ENCODE assay signal across 14 cellular contexts in the genomic region with DNA sequence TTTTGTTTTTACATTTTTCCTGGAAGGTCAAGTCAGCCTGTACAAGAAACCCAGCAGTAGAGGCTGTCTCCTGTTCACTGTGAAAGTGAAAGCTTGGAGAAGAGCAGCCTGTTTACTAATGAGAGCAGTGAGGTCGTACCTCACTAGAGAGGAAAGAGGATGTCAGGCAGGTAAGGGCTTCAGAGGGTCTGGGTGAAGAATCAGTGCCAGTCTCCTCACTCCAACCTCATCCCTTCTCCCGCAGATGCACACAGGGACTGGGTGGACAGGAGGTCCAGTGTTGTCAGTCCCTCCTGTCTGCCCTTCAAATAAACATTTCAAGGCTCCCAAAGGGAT.
DNase-seq lines count a peak whose midpoint lies in the region; ATAC-seq, FAIRE-seq and TF ChIP-seq lines count a peak whose summit lies in the region.
"Had no signal": no experiment of that assay in that cellular context is flagged by ENCODE, and none has a peak within 500 bp of the region (broad histone marks: within the 10 kb centered on the region; RNA-seq: fewer than 3 reads in every experiment).

No MANE protein-coding gene starts in this region.

- TF ChIP-seq CTCF in keratinocyte (optimal IDR thresholded peaks at IDR 0.05 in 1 of 3, IDR thresholded peaks at IDR 0.05 in 1 of 3, conservative IDR thresholded peaks at IDR 0.05 in 1 of 3; ENCODE audit: extremely low read depth in 1 of 3, insufficient read depth in 2 of 3, low read length in 3 of 3) (no peak), chondrocyte (IDR thresholded peaks at IDR 0.05) (no peak)

- H3K27ac ChIP-seq in keratinocyte (ENCODE audit: control insufficient read depth, insufficient read depth, low read length): no peak overlapping the region

- H3K4me1 ChIP-seq in keratinocyte (ENCODE audit: control insufficient read depth, extremely low read depth, insufficient read depth, low read length): peaks cover 4% of the 10 kb centered on the region

- no peaks in the 10 kb centered on the region for H3K9me1 ChIP-seq in keratinocyte (ENCODE audit: control insufficient read depth, extremely low read depth, insufficient read depth, low read length)

- H4K20me1 ChIP-seq in keratinocyte (ENCODE audit: control insufficient read depth, extremely low read depth, insufficient read depth, low read length): no peaks in the 10 kb centered on the region

- H3K27ac Mint-ChIP-seq in T-cell (peak overlapping the region; percentile 90 to 96), chondrocyte (ENCODE audit: unreplicated experiment) (no peak overlapping the region)

- H3K36me3 ChIP-seq in keratinocyte (ENCODE audit: control insufficient read depth in 2 of 2, extremely low read depth in 1 of 2, insufficient read depth in 2 of 2, low read length in 2 of 2): no peaks in the 10 kb centered on the region

- H3K4me2 ChIP-seq in keratinocyte (ENCODE audit: control insufficient read depth, extremely low read depth, insufficient read depth, low read depth, low read length): peak overlapping the region; percentile 57
- H3K4me2 ChIP-seq: smooth muscle cell had no signal

- CTCF ChIA-PET in T-cell (lab: Charles Lee): interaction anchor here (0.6 kb wide), 2 partner anchors 40 to 257 kb away, joined by 3 to 5 read pairs; no protein-coding TSS in a partner anchor

- dilution Hi-C loops in keratinocyte (cut with MboI; ENCODE audit: extremely low pct_ligation_motif_present, low sequenced_read_pairs): no loop called here

- ATAC-seq in T-cell (replicated peaks in 1 of 4) (peak; percentile 90 to 94 (median 94)), GM21529 (IDR thresholded peaks at IDR 0.05; ENCODE audit: unreplicated experiment) (no peak), HG03159 (IDR thresholded peaks at IDR 0.05; ENCODE audit: unreplicated experiment) (no peak)
- ATAC-seq: HepG2 had no signal

- H3K27me3 Mint-ChIP-seq in T-cell (no peaks in the 10 kb centered on the region), chondrocyte (ENCODE audit: low read depth) (peaks cover 13% of the 10 kb centered on the region)

- POLR2A ChIA-PET in T-cell (lab: Charles Lee): interaction anchor here in 1 of 2 donors (0.5 kb wide), 1 partner anchor 94 kb away, joined by 3 read pairs; no protein-coding TSS in a partner anchor

- H3K4me3 Mint-ChIP-seq in T-cell (peak overlapping the region; percentile 69 to 82 (median 79)), chondrocyte (ENCODE audit: unreplicated experiment) (no peak overlapping the region)
- H3K4me3 Mint-ChIP-seq: naive B cell had no signal

- no peaks in the 10 kb centered on the region for H3K36me3 Mint-ChIP-seq in T-cell
- peaks cover 2% of the 10 kb centered on the region for H3K36me3 Mint-ChIP-seq in chondrocyte (ENCODE audit: low read depth)
- H3K36me3 Mint-ChIP-seq: naive B cell had no signal

- H3K27me3 ChIP-seq in keratinocyte (ENCODE audit: control insufficient read depth, extremely low read depth, insufficient read depth, low read length): no peaks in the 10 kb centered on the region

- H3K79me2 ChIP-seq in keratinocyte (ENCODE audit: control insufficient read depth, insufficient read depth, low read length): no peaks in the 10 kb centered on the region

- peak; percentile 29 for FAIRE-seq in keratinocyte (lab: Jason Lieb, UNC)
- FAIRE-seq: HepG2 had no signal

- intact Hi-C loops in posterior cingulate gyrus (cut with DNase I): no loop called here

- no peaks in the 10 kb centered on the region for H3K9me3 ChIP-seq in keratinocyte (ENCODE audit: control insufficient read depth, low read depth, low read length)

- H3K4me1 Mint-ChIP-seq in T-cell (peaks cover 19 to 20% (median 20%) of the 10 kb centered on the region in 3 donors), chondrocyte (ENCODE audit: low read depth) (no peaks in the 10 kb centered on the region)

- peak overlapping the region; percentile 83 for H2AFZ ChIP-seq in keratinocyte (ENCODE audit: control insufficient read depth, low read length)

- peak in 4 of 6 experiments; percentile 0 to 60 (median 38) for DNase-seq in stimulated activated naive CD4-positive, alpha-beta T cell (lab: John Stamatoyannopoulos, UW)
- DNase-seq in stimulated activated naive CD4-positive, alpha-beta T cell treated with Interleukin-2 at 50 U/mL for 16 hours (lab: John Stamatoyannopoulos, UW): no peak
- DNase-seq in T-cell (peak in 10 of 34 experiments; percentile 2 to 19 (median 6)), keratinocyte (ENCODE audit: low read depth, low spot score) (no peak), posterior cingulate gyrus (no peak), chondrocyte (ENCODE audit: low spot score) (no peak)
- DNase-seq: caudate nucleus, H7, naive B cell, NCI-H2029 treated with DMSO at 0.1 percent for 48 hours had no signal

- peak overlapping the region; percentile 35 for H3K9ac ChIP-seq in keratinocyte (ENCODE audit: control insufficient read depth, extremely low read depth, insufficient read depth, low read length)

- peak overlapping the region in 1 of 3 experiments; percentile 28 for H3K4me3 ChIP-seq in keratinocyte (ENCODE audit: control insufficient read depth in 2 of 3, extremely low read depth in 1 of 3, insufficient read depth in 2 of 3, low read depth in 1 of 3, low read length in 3 of 3)
- H3K4me3 ChIP-seq: smooth muscle cell had no signal

- H3K9me3 Mint-ChIP-seq in T-cell: no peaks in the 10 kb centered on the region
- H3K9me3 Mint-ChIP-seq in chondrocyte (ENCODE audit: low read depth): no peaks in the 10 kb centered on the region
- H3K9me3 Mint-ChIP-seq: naive B cell had no signal

Comparison
In these comparisons a context has a peak if more than half of its experiments do, and no peak if none do; other contexts are left out.
1. DNase-seq: peak in stimulated activated naive CD4-positive, alpha-beta T cell (4 of 6); none in stimulated activated naive CD4-positive, alpha-beta T cell treated with Interleukin-2 at 50 U/mL for 16 hours (single experiment), keratinocyte (single experiment), posterior cingulate gyrus (0 of 10) and chondrocyte (single experiment).
2. ATAC-seq: peak in T-cell (4 of 4); none in GM21529 (single experiment) and HG03159 (single experiment).